In genomic region chr12:24711609-24712008, GRCh38 we compare ENCODE assay signal across 28 cellular contexts.
"Had no signal": no experiment of that assay in that cellular context is flagged by ENCODE, and none has a peak within 500 bp of the region (broad histone marks: within the 10 kb centered on the region; RNA-seq: fewer than 3 reads in every experiment).

No MANE protein-coding gene starts in this region.

- DNase-seq: occipital lobe; ovary; posterior cingulate gyrus; psoas muscle; right cardiac atrium; right lobe of liver; sigmoid colon; small intestine; stimulated activated CD4-positive, alpha-beta T cell treated with anti-CD3 and anti-CD28 coated beads, Interleukin-15, amount 100 ng/mL, for 24 hours; stimulated activated CD4-positive, alpha-beta T cell treated with anti-CD3 and anti-CD28 coated beads, Interleukin-2, amount 100 ng/mL, for 24 hours; stimulated activated CD4-positive, alpha-beta T cell treated with anti-CD3 and anti-CD28 coated beads, Interleukin-2, amount 100 ng/mL, for 48 hours; stimulated activated CD4-positive, alpha-beta T cell treated with anti-CD3 and anti-CD28 coated beads, Interleukin-4, amount 100 ng/mL, for 24 hours; stimulated activated naive B cell treated with anti-CD40 and anti-IgM and Interleukin-4, amounts not matched to agents 10 μg/mL and 1 μg/mL and 100 μg/mL, for 72 hours; stimulated activated naive CD4-positive, alpha-beta T cell treated with Interleukin-2 at 50 U/mL for 16 hours; stomach; thyroid gland; trophoblast cell; upper lobe of left lung had no signal

- H3K4me2 ChIP-seq: neural progenitor cell had no signal

- H3K9me3 Mint-ChIP-seq: nephron; stimulated activated effector memory CD8-positive, alpha-beta T cell treated with anti-CD3 and anti-CD28 coated beads, Interleukin-12 subunit alpha, Interleukin-12 subunit beta, amount 100 ng/mL, for 72 hours; stimulated activated naive B cell treated with anti-CD40 and anti-IgM and Interleukin-4, amounts not matched to agents 10 μg/mL and 1 μg/mL and 100 μg/mL, for 72 hours; stimulated activated naive CD8-positive, alpha-beta T cell treated with anti-CD3 and anti-CD28 coated beads, Interleukin-15, Interleukin-2, amounts not matched to agents 100 ng/mL and 50 ng/mL, for 24 hours had no signal

- H3K27me3 Mint-ChIP-seq: progenitor cell of endocrine pancreas; stimulated activated naive B cell treated with anti-CD40 and anti-IgM and Interleukin-4, amounts not matched to agents 10 μg/mL and 1 μg/mL and 100 μg/mL, for 72 hours; stimulated activated naive CD8-positive, alpha-beta T cell treated with anti-CD3 and anti-CD28 coated beads, Interleukin-15, Interleukin-2, amounts not matched to agents 100 ng/mL and 50 ng/mL, for 24 hours had no signal

- H3K4me1 Mint-ChIP-seq: nephron; stimulated activated effector memory CD8-positive, alpha-beta T cell treated with anti-CD3 and anti-CD28 coated beads, Interleukin-12 subunit alpha, Interleukin-12 subunit beta, amount 100 ng/mL, for 72 hours had no signal

- H3K36me3 ChIP-seq: neural progenitor cell, ovary, right lobe of liver, sigmoid colon, stomach, thoracic aorta, thyroid gland, tibial nerve, upper lobe of left lung, vagina had no signal

- H3K27ac ChIP-seq: neural progenitor cell, ovary, parathyroid adenoma, psoas muscle, right lobe of liver, sigmoid colon, stomach, thoracic aorta, thyroid gland, tibial nerve, upper lobe of left lung, vagina had no signal

- H2AFZ ChIP-seq: neural progenitor cell, parathyroid adenoma had no signal

- H3K27ac Mint-ChIP-seq: nephron; neural progenitor cell; progenitor cell of endocrine pancreas; stimulated activated effector memory CD8-positive, alpha-beta T cell treated with anti-CD3 and anti-CD28 coated beads, Interleukin-12 subunit alpha, Interleukin-12 subunit beta, amount 100 ng/mL, for 72 hours; stimulated activated naive B cell treated with anti-CD40 and anti-IgM and Interleukin-4, amounts not matched to agents 10 μg/mL and 1 μg/mL and 100 μg/mL, for 72 hours; stimulated activated naive CD8-positive, alpha-beta T cell treated with anti-CD3 and anti-CD28 coated beads, Interleukin-15, Interleukin-2, amounts not matched to agents 100 ng/mL and 50 ng/mL, for 24 hours had no signal

- H3K9ac ChIP-seq: neural progenitor cell, parathyroid adenoma had no signal

- H3K9me3 ChIP-seq: ovary, psoas muscle, right lobe of liver, sigmoid colon, stomach, thoracic aorta, thyroid gland, tibial nerve, upper lobe of left lung, vagina had no signal

- FAIRE-seq: small intestine, urothelium cell line had no signal

- ATAC-seq: psoas muscle; right cardiac atrium; right lobe of liver; stimulated activated effector memory CD8-positive, alpha-beta T cell treated with anti-CD3 and anti-CD28 coated beads, Interleukin-12 subunit alpha, Interleukin-12 subunit beta, amount 100 ng/mL, for 72 hours had no signal

- H3K79me2 ChIP-seq: parathyroid adenoma had no signal

- H3K4me1 ChIP-seq: neural progenitor cell, parathyroid adenoma, psoas muscle, right lobe of liver, sigmoid colon, stomach, thyroid gland, tibial nerve, upper lobe of left lung, vagina had no signal

- H3K27me3 ChIP-seq: neural progenitor cell, ovary, right lobe of liver, sigmoid colon, stomach, thyroid gland, tibial nerve, upper lobe of left lung, vagina had no signal

- H3K4me3 Mint-ChIP-seq: nephron; neural progenitor cell; stimulated activated effector memory CD8-positive, alpha-beta T cell treated with anti-CD3 and anti-CD28 coated beads, Interleukin-12 subunit alpha, Interleukin-12 subunit beta, amount 100 ng/mL, for 72 hours; stimulated activated naive B cell treated with anti-CD40 and anti-IgM and Interleukin-4, amounts not matched to agents 10 μg/mL and 1 μg/mL and 100 μg/mL, for 72 hours; stimulated activated naive CD8-positive, alpha-beta T cell treated with anti-CD3 and anti-CD28 coated beads, Interleukin-15, Interleukin-2, amounts not matched to agents 100 ng/mL and 50 ng/mL, for 24 hours had no signal

- H3K36me3 Mint-ChIP-seq: neural progenitor cell; stimulated activated effector memory CD8-positive, alpha-beta T cell treated with anti-CD3 and anti-CD28 coated beads, Interleukin-12 subunit alpha, Interleukin-12 subunit beta, amount 100 ng/mL, for 72 hours; stimulated activated naive B cell treated with anti-CD40 and anti-IgM and Interleukin-4, amounts not matched to agents 10 μg/mL and 1 μg/mL and 100 μg/mL, for 72 hours had no signal

- H3K4me3 ChIP-seq: neural progenitor cell, ovary, psoas muscle, right lobe of liver, sigmoid colon, stomach, thoracic aorta, thyroid gland, tibial nerve, upper lobe of left lung, vagina had no signal
